Comparison of ENCODE assay signal across 17 cellular contexts in the genomic region with DNA sequence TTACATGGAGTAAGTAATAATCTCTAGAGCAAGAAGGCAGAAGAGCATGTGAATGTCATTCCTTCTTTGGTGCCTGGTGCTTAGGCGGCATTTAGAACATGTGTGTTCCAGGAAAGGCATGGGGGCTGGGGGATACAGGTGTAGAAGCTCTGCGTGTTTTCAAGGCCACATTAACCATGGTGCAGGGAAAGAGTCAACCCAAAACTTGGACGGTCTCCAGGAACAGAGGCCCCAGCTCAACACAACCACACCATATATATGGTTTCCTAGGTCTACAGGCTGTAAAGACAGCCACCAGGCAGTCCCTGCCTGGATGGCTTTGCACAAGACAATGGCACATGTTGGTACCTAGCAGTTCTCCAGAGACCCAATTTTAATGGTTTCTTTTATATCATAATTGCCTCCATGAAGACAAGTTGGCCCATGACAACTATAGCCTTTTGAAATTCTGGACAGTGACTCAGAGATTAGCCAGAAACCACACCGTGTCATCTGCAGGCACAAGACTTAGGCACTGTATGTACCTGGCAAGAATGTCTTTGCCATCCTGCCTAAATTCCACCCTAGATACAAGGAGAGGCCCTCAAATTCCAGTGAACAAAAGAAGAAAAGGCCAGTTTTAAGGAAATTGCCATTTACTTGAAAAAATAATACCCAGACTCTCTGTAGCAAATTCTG. TPM values are rescaled to one million over a fixed set of nuclear protein-coding genes. Genes with fewer than 3 reads are reported as not detected.
DNase-seq lines count a peak whose midpoint lies in the region; ATAC-seq and TF ChIP-seq lines count a peak whose summit lies in the region.
"Had no signal": no experiment of that assay in that cellular context is flagged by ENCODE, and none has a peak within 500 bp of the region (broad histone marks: within the 10 kb centered on the region; RNA-seq: fewer than 3 reads in every experiment).

No MANE protein-coding gene starts in this region.

- H3K27me3 ChIP-seq in gastrocnemius medialis: no peaks in the 10 kb centered on the region

- no peaks in the 10 kb centered on the region for H3K36me3 ChIP-seq in gastrocnemius medialis

- DNase-seq in stimulated activated CD4-positive, alpha-beta T cell treated with anti-CD3 and anti-CD28 coated beads, Interleukin-15, amount 100 ng/mL, for 24 hours: peak; percentile 16
- DNase-seq in stimulated activated CD4-positive, alpha-beta T cell treated with anti-CD3 and anti-CD28 coated beads, Interleukin-12 subunit alpha, Interleukin-12 subunit beta, amount 100 ng/mL, for 4 hours: no peak
- DNase-seq in gastrocnemius medialis (no peak), AG20443 (ENCODE audit: low spot score) (no peak), NCI-H1417 treated with DMSO at 0.1 percent for 48 hours (lab: John Stamatoyannopoulos, UW) (no peak)
- DNase-seq: C1 segment of cervical spinal cord; CD8-positive, alpha-beta memory T cell; H9; Kasumi-1; MM.1S; NCI-H1092 treated with DMSO at 0.1 percent for 48 hours; NCI-H2081 treated with DMSO at 0.1 percent for 48 hours; NK-92 treated with Interleukin-12 subunit alpha and Interleukin-12 subunit beta, amount 100 ng/mL, for 24 hours; Right ventricle myocardium superior had no signal

- ATAC-seq in GM21717 (IDR thresholded peaks at IDR 0.05; ENCODE audit: unreplicated experiment) (peak; percentile 69), gastrocnemius medialis (peak; percentile 43)
- ATAC-seq in activated T-helper 17 cell treated with anti-CD3 and anti-CD28 coated beads, Interleukin-2, amount 50 U/mL, for 72 hours (replicated peaks): peak; percentile 47

- peaks cover 4% of the 10 kb centered on the region for H3K9me3 Mint-ChIP-seq in activated T-helper 17 cell treated with anti-CD3 and anti-CD28 coated beads, Interleukin-2, amount 50 U/mL, for 72 hours
- H3K9me3 Mint-ChIP-seq: CD8-positive, alpha-beta memory T cell; H9 had no signal

- no peak overlapping the region for H3K27ac ChIP-seq in gastrocnemius medialis
- H3K27ac ChIP-seq: HL-60 had no signal

- H3K27me3 Mint-ChIP-seq in activated T-helper 17 cell treated with anti-CD3 and anti-CD28 coated beads, Interleukin-2, amount 50 U/mL, for 72 hours: peaks cover 9% of the 10 kb centered on the region

- H3K27ac Mint-ChIP-seq in activated T-helper 17 cell treated with anti-CD3 and anti-CD28 coated beads, Interleukin-2, amount 50 U/mL, for 72 hours: no peak overlapping the region
- H3K27ac Mint-ChIP-seq: H9 had no signal

- peaks cover 8 to 9% of the 10 kb centered on the region in 2 donors for H3K4me1 ChIP-seq in gastrocnemius medialis

- H3K4me1 Mint-ChIP-seq in activated T-helper 17 cell treated with anti-CD3 and anti-CD28 coated beads, Interleukin-2, amount 50 U/mL, for 72 hours: no peaks in the 10 kb centered on the region

- TF ChIP-seq POLR2A in gastrocnemius medialis (IDR thresholded peaks at IDR 0.05): no peak

- no peaks in the 10 kb centered on the region for H3K9me3 ChIP-seq in gastrocnemius medialis

- no peaks in the 10 kb centered on the region for H3K36me3 Mint-ChIP-seq in activated T-helper 17 cell treated with anti-CD3 and anti-CD28 coated beads, Interleukin-2, amount 50 U/mL, for 72 hours (ENCODE audit: low read depth)
- H3K36me3 Mint-ChIP-seq: CD8-positive, alpha-beta memory T cell had no signal

- no peak overlapping the region for H3K4me3 Mint-ChIP-seq in activated T-helper 17 cell treated with anti-CD3 and anti-CD28 coated beads, Interleukin-2, amount 50 U/mL, for 72 hours
- H3K4me3 Mint-ChIP-seq: CD8-positive, alpha-beta memory T cell; H9 had no signal

- intact Hi-C loops in gastrocnemius medialis (cut with DNase I; ENCODE audit: low total_unique reads): no loop called here

- no peak overlapping the region for H3K4me3 ChIP-seq in gastrocnemius medialis

- TF ChIP-seq CTCF in gastrocnemius medialis (IDR thresholded peaks at IDR 0.05 in 4 of 5, conservative IDR thresholded peaks at IDR 0.05 in 1 of 5): no peak

- in situ Hi-C loops in gastrocnemius medialis (cut with MboI; ENCODE audit: low sequenced_read_pairs in 4 of 4): no loop called here

RNA-seq across cellular contexts. Expression of a gene that starts 25.0 kb away (rescaled TPM):
- 1 to 10 TPM in 1 of 2 donors, under 1 TPM in 1; 0.37 to 1.1 TPM for total RNA-seq in activated T-helper 17 cell treated with anti-CD3 and anti-CD28 coated beads, Interleukin-2, amount 50 U/mL, for 72 hours
- total RNA-seq in gastrocnemius medialis: 10 to 100 TPM in 1 of 4 donors, 1 to 10 TPM in 3; 5.0 to 11.2 (median 7.7) TPM
- total RNA-seq: H9 had no signal
